ENCODE assay signal across 1 cellular context in genomic region chr14:71089974-71090373, GRCh38.
TF ChIP-seq lines count a peak whose summit lies in the region.

No MANE protein-coding gene starts in this region.

TF ChIP-seq in SK-N-SH, 30 proteins besides CTCF, POLR2A, EP300 and RAD21 (continued from another document):
- TF ChIP-seq IRF3 (IDR thresholded peaks at IDR 0.05; ENCODE audit: low read depth, low read length) (no peak), NRF1 (IDR thresholded peaks at IDR 0.05; ENCODE audit: low read depth, low read length) (no peak), TAF1 (IDR thresholded peaks at IDR 0.05; ENCODE audit: borderline replicate concordance, low read depth, low read length) (no peak)
- TF ChIP-seq, protein P1, sequence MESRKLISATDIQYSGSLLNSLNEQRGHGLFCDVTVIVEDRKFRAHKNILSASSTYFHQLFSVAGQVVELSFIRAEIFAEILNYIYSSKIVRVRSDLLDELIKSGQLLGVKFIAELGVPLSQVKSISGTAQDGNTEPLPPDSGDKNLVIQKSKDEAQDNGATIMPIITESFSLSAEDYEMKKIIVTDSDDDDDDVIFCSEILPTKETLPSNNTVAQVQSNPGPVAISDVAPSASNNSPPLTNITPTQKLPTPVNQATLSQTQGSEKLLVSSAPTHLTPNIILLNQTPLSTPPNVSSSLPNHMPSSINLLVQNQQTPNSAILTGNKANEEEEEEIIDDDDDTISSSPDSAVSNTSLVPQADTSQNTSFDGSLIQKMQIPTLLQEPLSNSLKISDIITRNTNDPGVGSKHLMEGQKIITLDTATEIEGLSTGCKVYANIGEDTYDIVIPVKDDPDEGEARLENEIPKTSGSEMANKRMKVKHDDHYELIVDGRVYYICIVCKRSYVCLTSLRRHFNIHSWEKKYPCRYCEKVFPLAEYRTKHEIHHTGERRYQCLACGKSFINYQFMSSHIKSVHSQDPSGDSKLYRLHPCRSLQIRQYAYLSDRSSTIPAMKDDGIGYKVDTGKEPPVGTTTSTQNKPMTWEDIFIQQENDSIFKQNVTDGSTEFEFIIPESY (IDR thresholded peaks at IDR 0.05; ENCODE audit: borderline replicate concordance, low read depth): no peak
- TF ChIP-seq, protein P2, sequence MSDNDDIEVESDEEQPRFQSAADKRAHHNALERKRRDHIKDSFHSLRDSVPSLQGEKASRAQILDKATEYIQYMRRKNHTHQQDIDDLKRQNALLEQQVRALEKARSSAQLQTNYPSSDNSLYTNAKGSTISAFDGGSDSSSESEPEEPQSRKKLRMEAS (IDR thresholded peaks at IDR 0.05; ENCODE audit: low read depth): no peak
